Comparison of ENCODE assay signal across 10 cellular contexts in genomic region chr1:24567792-24568388, GRCh38. TPM values are rescaled to one million over a fixed set of nuclear protein-coding genes. Genes with fewer than 3 reads are reported as not detected.
DNase-seq lines count a peak whose midpoint lies in the region; ATAC-seq, FAIRE-seq and TF ChIP-seq lines count a peak whose summit lies in the region.
"Had no signal": no experiment of that assay in that cellular context is flagged by ENCODE, and none has a peak within 500 bp of the region (broad histone marks: within the 10 kb centered on the region; RNA-seq: fewer than 3 reads in every experiment).

No MANE protein-coding gene starts in this region.

- ATAC-seq in GM23338 (peak; percentile 80), GM18868 (IDR thresholded peaks at IDR 0.05; ENCODE audit: unreplicated experiment) (no peak)
- ATAC-seq: stimulated activated naive CD8-positive, alpha-beta T cell treated with anti-CD3 and anti-CD28 coated beads, Interleukin-15, Interleukin-2, amounts not matched to agents 100 U/mL and 50 U/mL, for 24 hours had no signal

- no peak overlapping the region for H3K4me3 Mint-ChIP-seq in GM23338

- in situ Hi-C loops in brain microvascular endothelial cell (cut with HindIII; ENCODE audit: low pct_ligation_motif_present, low sequenced_read_pairs): no loop called here

- WGBS in small intestine, 3 donors: 23 to 37% (median 34%) methylated on average over 16 to 17 of the region's 17 CpGs

- H3K36me3 ChIP-seq in GM23338 (ENCODE audit: insufficient read depth) (no peaks in the 10 kb centered on the region), SK-N-MC (ENCODE audit: insufficient read depth, low read length) (no peaks in the 10 kb centered on the region), keratinocyte (ENCODE audit: control insufficient read depth in 2 of 2, extremely low read depth in 1 of 2, insufficient read depth in 2 of 2, low read length in 2 of 2) (no peaks in the 10 kb centered on the region), small intestine (ENCODE audit: control insufficient read depth in 2 of 2, insufficient read depth in 2 of 2, low read length in 2 of 2) (no peaks in the 10 kb centered on the region), brain microvascular endothelial cell (replicated peaks) (no peaks in the 10 kb centered on the region)
- H3K36me3 ChIP-seq: cardiac muscle cell had no signal

- H3K27me3 ChIP-seq in GM23338 (ENCODE audit: insufficient read depth) (no peaks in the 10 kb centered on the region), keratinocyte (ENCODE audit: control insufficient read depth, extremely low read depth, insufficient read depth, low read length) (no peaks in the 10 kb centered on the region), small intestine (ENCODE audit: control insufficient read depth in 2 of 2, insufficient read depth in 2 of 2, low read length in 2 of 2) (no peaks in the 10 kb centered on the region), brain microvascular endothelial cell (replicated peaks) (no peaks in the 10 kb centered on the region)
- H3K27me3 ChIP-seq: cardiac muscle cell had no signal

- H3K9ac ChIP-seq in SK-N-MC (ENCODE audit: insufficient read length) (peak overlapping the region; percentile 49), keratinocyte (ENCODE audit: control insufficient read depth, extremely low read depth, insufficient read depth, low read length) (no peak overlapping the region)

- H4K20me1 ChIP-seq in GM23338 (replicated peaks; ENCODE audit: insufficient read depth) (no peaks in the 10 kb centered on the region), keratinocyte (ENCODE audit: control insufficient read depth, extremely low read depth, insufficient read depth, low read length) (no peaks in the 10 kb centered on the region)

- H2AFZ ChIP-seq in GM23338 (peak overlapping the region; percentile 69), keratinocyte (ENCODE audit: control insufficient read depth, low read length) (peak overlapping the region; percentile 74)

- H3K9me3 ChIP-seq in SK-N-MC (ENCODE audit: low read depth, low read length) (no peaks in the 10 kb centered on the region), keratinocyte (ENCODE audit: control insufficient read depth, low read depth, low read length) (no peaks in the 10 kb centered on the region), small intestine (ENCODE audit: control insufficient read depth, low read depth) (no peaks in the 10 kb centered on the region)

- TF ChIP-seq POLR2A in erythroblast (IDR thresholded peaks at IDR 0.05; ENCODE audit: low read length): no peak

- peaks cover 3% of the 10 kb centered on the region; the same call in 2 of the 3 replicates for H3K36me3 Mint-ChIP-seq in GM23338 (ENCODE audit: low read depth)

- H3K27ac ChIP-seq in GM23338 (ENCODE audit: low read depth): no peak overlapping the region
- peak overlapping the region; percentile 65; the same call in 1 of the 2 replicates for H3K27ac ChIP-seq in SK-N-MC
- no peak overlapping the region for H3K27ac ChIP-seq in keratinocyte (ENCODE audit: control insufficient read depth, insufficient read depth, low read length)
- H3K27ac ChIP-seq in small intestine (ENCODE audit: low read depth in 1 of 2, low read length in 1 of 2): peak overlapping the region in 1 of 2 donors; percentile 48
- H3K27ac ChIP-seq in brain microvascular endothelial cell: no peak overlapping the region
- H3K27ac ChIP-seq: cardiac muscle cell had no signal

- FAIRE-seq in keratinocyte (lab: Jason Lieb, UNC): peak; percentile 46
- FAIRE-seq in small intestine (lab: Jason Lieb, UNC): no peak

- no peak overlapping the region for H3K27ac Mint-ChIP-seq in GM23338

- H3K4me2 ChIP-seq in GM23338 (no peak overlapping the region), keratinocyte (ENCODE audit: control insufficient read depth, extremely low read depth, insufficient read depth, low read depth, low read length) (peak overlapping the region; percentile 40)

- 0 out of 2 replicates have a peak, but pooled peaks cover 2% of the 10 kb centered on the region for H3K9me2 ChIP-seq in GM23338 (ENCODE audit: insufficient read depth)

- peaks cover 3% of the 10 kb centered on the region for H3K27me3 Mint-ChIP-seq in GM23338 (ENCODE audit: insufficient read depth, low read depth, poor library complexity)

- no peaks in the 10 kb centered on the region for H3K9me1 ChIP-seq in keratinocyte (ENCODE audit: control insufficient read depth, extremely low read depth, insufficient read depth, low read length)

- H3F3A ChIP-seq in GM23338 (replicated peaks; ENCODE audit: low read depth): no peaks in the 10 kb centered on the region

- dilution Hi-C loops in keratinocyte (cut with MboI; ENCODE audit: extremely low pct_ligation_motif_present, low sequenced_read_pairs): no loop called here

- peaks cover 16% of the 10 kb centered on the region for H3K4me1 Mint-ChIP-seq in GM23338

- TF ChIP-seq CTCF in GM23338 (conservative IDR thresholded peaks at IDR 0.05; ENCODE audit: low read depth in 2 of 2) (peak in 1 of 2 experiments; percentile 39; a peak in 3 of 4 replicates), keratinocyte (optimal IDR thresholded peaks at IDR 0.05 in 1 of 3, IDR thresholded peaks at IDR 0.05 in 1 of 3, conservative IDR thresholded peaks at IDR 0.05 in 1 of 3; ENCODE audit: extremely low read depth in 1 of 3, insufficient read depth in 2 of 3, low read length in 3 of 3) (peak in 2 of 3 experiments; percentile 4 to 15), brain microvascular endothelial cell (IDR thresholded peaks at IDR 0.05; ENCODE audit: low read depth, low read length, missing control alignments) (no peak)

- peaks cover 17% of the 10 kb centered on the region for H3K4me1 ChIP-seq in GM23338 (ENCODE audit: insufficient read depth)
- H3K4me1 ChIP-seq in keratinocyte (ENCODE audit: control insufficient read depth, extremely low read depth, insufficient read depth, low read length): peaks cover 20% of the 10 kb centered on the region
- H3K4me1 ChIP-seq in small intestine (ENCODE audit: control insufficient read depth in 2 of 2, insufficient read depth in 1 of 2, low read depth in 1 of 2, low read length in 1 of 2): no peaks in the 10 kb centered on the region

- H3K79me2 ChIP-seq in GM23338 (replicated peaks; ENCODE audit: insufficient read depth) (no peaks in the 10 kb centered on the region), keratinocyte (ENCODE audit: control insufficient read depth, insufficient read depth, low read length) (no peaks in the 10 kb centered on the region)

- H3K4me3 ChIP-seq in GM23338: no peak overlapping the region
- H3K4me3 ChIP-seq in SK-N-MC: peak overlapping the region; percentile 50
- no peak overlapping the region for H3K4me3 ChIP-seq in keratinocyte (ENCODE audit: control insufficient read depth in 2 of 3, extremely low read depth in 1 of 3, insufficient read depth in 2 of 3, low read depth in 1 of 3, low read length in 3 of 3)
- no peak overlapping the region for H3K4me3 ChIP-seq in small intestine (ENCODE audit: low read depth in 1 of 2, low read length in 2 of 2)
- no peak overlapping the region for H3K4me3 ChIP-seq in brain microvascular endothelial cell (ENCODE audit: low read depth, low read length)
- H3K4me3 ChIP-seq: cardiac muscle cell had no signal

- H3K9me3 Mint-ChIP-seq in GM23338: peaks cover 17% of the 10 kb centered on the region

- DNase-seq in GM23338 (ENCODE audit: low spot score) (peak; percentile 65), SK-N-MC (ENCODE audit: low read depth, low spot score) (no peak), keratinocyte (ENCODE audit: low read depth, low spot score) (no peak), small intestine (peak; percentile 88), erythroblast (lab: John Stamatoyannopoulos, UW) (no peak), brain microvascular endothelial cell (no peak)
- DNase-seq in activated T-cell treated with anti-CD3 and anti-CD28 coated beads, Interleukin-2, amount 50 U/mL, for 48 hours: no peak
- DNase-seq: stimulated activated naive CD8-positive, alpha-beta T cell treated with anti-CD3 and anti-CD28 coated beads, Interleukin-15, Interleukin-2, amounts not matched to agents 100 U/mL and 50 U/mL, for 24 hours had no signal

RNA-seq across cellular contexts. Expression of gene NCMAP, which starts 12.0 kb away (rescaled TPM):
- total RNA-seq in GM23338 (2014; rRNA removed; shearing (Covaris generic)): 0.17 and 0.85 TPM in 2 replicates
- polyA plus RNA-seq in GM23338 (2016; fragmentation: Nextera tagmentation; extraction: Ambion mirVana) (0.12 and 0.23 TPM in 2 replicates), keratinocyte (0.02 to 0.05 TPM in 2 of 3 replicates, not detected in the other), small intestine (1 to 10 TPM in 2 of 3 donors, under 1 TPM in 1; 0.81 to 4.7 (median 1.3) TPM)
- polyA plus RNA-seq in keratinocyte (2011; ENCODE audit: low read depth): not detected
- polyA plus RNA-seq in keratinocyte (2011; cell fraction: cytosol; rRNA removed): 0.06 TPM in 2 replicates
- polyA plus RNA-seq in keratinocyte (2011; cell fraction: nucleus; rRNA removed): 0.03 TPM in 2 replicates
- 0.03 TPM in 1 of 2 replicates, not detected in the other for polyA plus RNA-seq in keratinocyte (2012; ENCODE audit: low replicate concordance)
- 0.03 TPM in 1 of 3 replicates, not detected in the others for polyA minus RNA-seq in keratinocyte
- polyA minus RNA-seq in keratinocyte (2011; cell fraction: cytosol; rRNA and poly(A)+ RNA removed): not detected
- not detected in 2 replicates for polyA minus RNA-seq in keratinocyte (2011; cell fraction: nucleus; rRNA and poly(A)+ RNA removed)
- total RNA-seq: cardiac muscle cell had no signal
- polyA plus RNA-seq: cardiac muscle cell had no signal

Comparison
In these comparisons a context has a peak if more than half of its experiments do, and no peak if none do; other contexts are left out.
1. DNase-seq: peak in GM23338 (single experiment) and small intestine (single experiment); none in SK-N-MC (single experiment), keratinocyte (single experiment), erythroblast (0 of 2), activated T-cell treated with anti-CD3 and anti-CD28 coated beads, Interleukin-2, amount 50 U/mL, for 48 hours (0 of 2) and brain microvascular endothelial cell (single experiment).